In genomic region chr11:71977743-71978418, GRCh38 we compare ENCODE assay signal across 8 cellular contexts. TPM values are rescaled to one million over a fixed set of nuclear protein-coding genes. Genes with fewer than 3 reads are reported as not detected.
A peak's percentile ranks its signal among the peaks of the same experiment; 100 is the strongest.
DNase-seq lines count a peak whose midpoint lies in the region; ATAC-seq, FAIRE-seq and TF ChIP-seq lines count a peak whose summit lies in the region.

No MANE protein-coding gene starts in this region.

- FAIRE-seq in H54 (lab: Jason Lieb, UNC): no peak

- peak; percentile 69 for DNase-seq in AG20443 (ENCODE audit: low spot score)
- peak; percentile 26 to 59 for DNase-seq in NCI-H446 (lab: John Stamatoyannopoulos, UW)
- DNase-seq in activated CD8-positive, alpha-beta T cell treated with anti-CD3 and anti-CD28 coated beads, Interleukin-2, amount 10 ng/mL, durations not matched to agents 7 days and 5 days: peak; percentile 74
- DNase-seq in esophagus muscularis mucosa (ENCODE audit: extremely low spot score): no peak
- no peak for DNase-seq in upper lobe of right lung
- no peak for DNase-seq in H54 (ENCODE audit: insufficient read length, low spot score)

- H3K27me3 ChIP-seq in esophagus muscularis mucosa: no peaks in the 10 kb centered on the region
- no peaks in the 10 kb centered on the region for H3K27me3 ChIP-seq in upper lobe of right lung

- TF ChIP-seq POLR2A in esophagus muscularis mucosa (IDR thresholded peaks at IDR 0.05; ENCODE audit: low read depth) (no peak), H54 (IDR thresholded peaks at IDR 0.05; ENCODE audit: low read depth, low read length) (no peak)

- WGBS in esophagus muscularis mucosa: 46% methylated on average over 7 of the region's 7 CpGs

- H3K27ac Mint-ChIP-seq in activated CD8-positive, alpha-beta T cell treated with anti-CD3 and anti-CD28 coated beads, Interleukin-2, amount 10 ng/mL, durations not matched to agents 7 days and 5 days: no peak overlapping the region
- H3K27ac Mint-ChIP-seq in nephron: no peak overlapping the region

- H3K36me3 ChIP-seq in esophagus muscularis mucosa: peaks cover 0 to 23% (median 8%) of the 10 kb centered on the region in 4 donors
- peaks cover 17% of the 10 kb centered on the region for H3K36me3 ChIP-seq in upper lobe of right lung

- CTCF ChIA-PET in activated CD8-positive, alpha-beta T cell treated with anti-CD3 and anti-CD28 coated beads, Interleukin-2, amount 10 ng/mL, durations not matched to agents 7 days and 5 days (lab: Charles Lee): interaction anchor here (0.7 to 5.5 kb wide), 33 partner anchors 8 to 457 kb away, joined by 3 to 34 read pairs (median 7); partner anchors contain the start of genes CLPB, IL18BP, RNF121 and XNDC1N

- TF ChIP-seq CTCF in esophagus muscularis mucosa (IDR thresholded peaks at IDR 0.05): peak; percentile 64 to 81 (median 72)
- peak; percentile 63 to 74 (median 71) for TF ChIP-seq CTCF in nephron (IDR thresholded peaks at IDR 0.05; ENCODE audit: unreplicated experiment in 3 of 3)
- peak; percentile 75 for TF ChIP-seq CTCF in upper lobe of right lung (IDR thresholded peaks at IDR 0.05)

- H3K27me3 Mint-ChIP-seq in activated CD8-positive, alpha-beta T cell treated with anti-CD3 and anti-CD28 coated beads, Interleukin-2, amount 10 ng/mL, durations not matched to agents 7 days and 5 days (ENCODE audit: low read depth): no peaks in the 10 kb centered on the region
- H3K27me3 Mint-ChIP-seq in nephron (ENCODE audit: low read depth): no peaks in the 10 kb centered on the region

- H3K27ac ChIP-seq in esophagus muscularis mucosa (replicated peaks in 1 of 4) (no peak overlapping the region), upper lobe of right lung (no peak overlapping the region)

- H3K4me3 ChIP-seq in esophagus muscularis mucosa (no peak overlapping the region), upper lobe of right lung (no peak overlapping the region)

- H3K9me3 ChIP-seq in esophagus muscularis mucosa (no peaks in the 10 kb centered on the region), upper lobe of right lung (no peaks in the 10 kb centered on the region)

- H3K4me1 ChIP-seq in esophagus muscularis mucosa: peaks cover 0 to 25% (median 13%) of the 10 kb centered on the region in 4 donors
- H3K4me1 ChIP-seq in upper lobe of right lung: no peaks in the 10 kb centered on the region

- no peaks in the 10 kb centered on the region for H3K36me3 Mint-ChIP-seq in activated CD8-positive, alpha-beta T cell treated with anti-CD3 and anti-CD28 coated beads, Interleukin-2, amount 10 ng/mL, durations not matched to agents 7 days and 5 days (ENCODE audit: low read depth)
- H3K36me3 Mint-ChIP-seq in nephron (ENCODE audit: low read depth): peaks cover 23% of the 10 kb centered on the region

- intact Hi-C loops in esophagus muscularis mucosa (cut with DNase I) (no loop called here), upper lobe of right lung (cut with DNase I) (no loop called here)

- peak; percentile 78 for ATAC-seq in GM18868 (IDR thresholded peaks at IDR 0.05; ENCODE audit: unreplicated experiment)
- ATAC-seq in activated CD8-positive, alpha-beta T cell treated with anti-CD3 and anti-CD28 coated beads, Interleukin-2, amount 10 ng/mL, durations not matched to agents 7 days and 5 days: peak; percentile 70
- ATAC-seq in upper lobe of right lung: peak; percentile 84

- H3K4me1 Mint-ChIP-seq in activated CD8-positive, alpha-beta T cell treated with anti-CD3 and anti-CD28 coated beads, Interleukin-2, amount 10 ng/mL, durations not matched to agents 7 days and 5 days (ENCODE audit: low read depth): no peaks in the 10 kb centered on the region
- H3K4me1 Mint-ChIP-seq in nephron: no peaks in the 10 kb centered on the region

- TF ChIP-seq EP300 in esophagus muscularis mucosa (IDR thresholded peaks at IDR 0.05): no peak

- H3K9me3 Mint-ChIP-seq in activated CD8-positive, alpha-beta T cell treated with anti-CD3 and anti-CD28 coated beads, Interleukin-2, amount 10 ng/mL, durations not matched to agents 7 days and 5 days (ENCODE audit: insufficient read depth): no peaks in the 10 kb centered on the region
- H3K9me3 Mint-ChIP-seq in nephron: no peaks in the 10 kb centered on the region

- H3K4me3 Mint-ChIP-seq in activated CD8-positive, alpha-beta T cell treated with anti-CD3 and anti-CD28 coated beads, Interleukin-2, amount 10 ng/mL, durations not matched to agents 7 days and 5 days: no peak overlapping the region
- H3K4me3 Mint-ChIP-seq in nephron: no peak overlapping the region

- POLR2A ChIA-PET in activated CD8-positive, alpha-beta T cell treated with anti-CD3 and anti-CD28 coated beads, Interleukin-2, amount 10 ng/mL, durations not matched to agents 7 days and 5 days (lab: Charles Lee): interaction anchor here (1.1 to 1.4 kb wide), 2 partner anchors 20 to 50 kb away, joined by 3 to 4 read pairs; partner anchors contain the start of gene XNDC1N

RNA-seq across cellular contexts. Expression of gene IL18BP, which starts 20.8 kb away (rescaled TPM):
- total RNA-seq in activated CD8-positive, alpha-beta T cell treated with anti-CD3 and anti-CD28 coated beads, Interleukin-2, amount 10 ng/mL, durations not matched to agents 7 days and 5 days: 10 to 100 TPM; 15.9 to 16.2 TPM
- 1 to 10 TPM; 2.7 to 9.4 (median 5.9) TPM for total RNA-seq in esophagus muscularis mucosa
- 21.5 TPM for total RNA-seq in upper lobe of right lung

RNA-seq across cellular contexts. Expression of gene RNF121, which starts 49.0 kb away (rescaled TPM):
- 10 to 100 TPM; 24.8 to 29.9 TPM for total RNA-seq in activated CD8-positive, alpha-beta T cell treated with anti-CD3 and anti-CD28 coated beads, Interleukin-2, amount 10 ng/mL, durations not matched to agents 7 days and 5 days
- 10 to 100 TPM; 13.7 to 25.9 (median 18.6) TPM for total RNA-seq in esophagus muscularis mucosa
- total RNA-seq in upper lobe of right lung: 26.8 TPM

RNA-seq across cellular contexts. Expression of gene XNDC1N, which starts 49.5 kb away (rescaled TPM):
- total RNA-seq in activated CD8-positive, alpha-beta T cell treated with anti-CD3 and anti-CD28 coated beads, Interleukin-2, amount 10 ng/mL, durations not matched to agents 7 days and 5 days: 10 to 100 TPM; 19.1 to 21.2 TPM
- total RNA-seq in esophagus muscularis mucosa (10 to 100 TPM in 1 of 4 donors, 1 to 10 TPM in 3; 5.6 to 10.4 (median 8.8) TPM), upper lobe of right lung (7.0 TPM)

Comparison
In these comparisons a context has a peak if more than half of its experiments do, and no peak if none do; other contexts are left out.
1. DNase-seq: peak in AG20443 (single experiment), NCI-H446 (2 of 2) and activated CD8-positive, alpha-beta T cell treated with anti-CD3 and anti-CD28 coated beads, Interleukin-2, amount 10 ng/mL, durations not matched to agents 7 days and 5 days (single experiment); none in esophagus muscularis mucosa (single experiment), upper lobe of right lung (single experiment) and H54 (single experiment).
2. Peak in every context shown above with its lines, with median percentiles within 50 percentile points of each other: ATAC-seq and CTCF ChIP-seq.